Comparison of ENCODE assay signal across 13 cellular contexts in the genomic region with DNA sequence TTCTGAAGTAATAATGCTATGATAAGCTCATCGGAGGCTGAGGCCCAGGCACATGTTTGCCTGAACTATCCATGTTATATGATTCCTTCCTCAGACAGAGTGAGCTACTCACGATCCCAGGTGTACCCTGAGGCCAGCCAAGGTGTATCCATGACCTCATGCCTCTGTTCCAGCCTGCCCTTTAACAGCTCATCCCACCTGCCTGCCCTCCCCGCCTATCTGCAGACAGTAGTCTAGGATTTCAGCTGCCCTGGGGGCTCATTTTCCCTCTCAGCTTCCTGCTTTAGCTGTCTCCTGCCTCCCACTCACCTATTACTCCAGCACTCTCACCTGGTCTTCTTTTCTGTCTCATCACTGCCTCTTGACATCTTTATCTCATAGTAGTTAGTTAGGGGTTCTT. TPM values are rescaled to one million over a fixed set of nuclear protein-coding genes. Genes with fewer than 3 reads are reported as not detected.
DNase-seq lines count a peak whose midpoint lies in the region; ATAC-seq and TF ChIP-seq lines count a peak whose summit lies in the region.
"Had no signal": no experiment of that assay in that cellular context is flagged by ENCODE, and none has a peak within 500 bp of the region (broad histone marks: within the 10 kb centered on the region; RNA-seq: fewer than 3 reads in every experiment).

No MANE protein-coding gene starts in this region.

- no TSS peak for BruUV-seq in MCF 10A (replicated peaks; lab: Mats Ljungman, UMichigan)

- H3K9me3 ChIP-seq in prostate gland, result no peaks in the 10 kb centered on the region

- WGBS in prostate gland, result 40% methylated on average over 3 of the region's 3 CpGs

- no peaks in the 10 kb centered on the region for H3K36me3 ChIP-seq in prostate gland
- H3K36me3 ChIP-seq: brain microvascular endothelial cell had no signal

- H3K27ac ChIP-seq in prostate gland, result peak overlapping the region in 1 of 2 donors; percentile 41
- H3K27ac ChIP-seq: brain microvascular endothelial cell had no signal

- no peak overlapping the region for H3K4me3 ChIP-seq in prostate gland

- CTCF ChIA-PET in MCF 10A (lab: Yijun Ruan, JAX), result interaction anchor here (0.6 to 7.4 kb wide), 16 partner anchors 9 to 232 kb away, joined by 3 to 72 read pairs (median 6); partner anchors contain the start of gene IL20

- peaks cover 15% of the 10 kb centered on the region for H3K36me3 Mint-ChIP-seq in MCF 10A (ENCODE audit: insufficient read depth, unreplicated experiment)

- peak overlapping the region; percentile 2 for H3K4me3 Mint-ChIP-seq in MCF 10A (ENCODE audit: unreplicated experiment)
- H3K4me3 Mint-ChIP-seq: activated T-helper 1 cell treated with anti-CD3 and anti-CD28 coated beads, Interleukin-12 subunit alpha, Interleukin-12 subunit beta, Interleukin-2, Interleukin-4 antibody, amounts not matched to agents 30 ng/mL and 10 ng/mL and 1 ng/mL, durations not matched to agents 14 hours and 24 hours and 36 hours had no signal

- no peaks in the 10 kb centered on the region for H3K4me1 ChIP-seq in prostate gland (replicated peaks)

- H3K27me3 ChIP-seq in prostate gland (replicated peaks; ENCODE audit: insufficient read depth), result no peaks in the 10 kb centered on the region
- H3K27me3 ChIP-seq: brain microvascular endothelial cell had no signal

- peaks cover 76% of the 10 kb centered on the region for H3K4me1 Mint-ChIP-seq in MCF 10A (ENCODE audit: insufficient read depth, unreplicated experiment)

- DNase-seq in DMS 273 (lab: John Stamatoyannopoulos, UW; ENCODE audit: unreplicated experiment), result peak; percentile 33
- no peak for DNase-seq in DMS 273 treated with DMSO at 0.1 percent for 48 hours (lab: John Stamatoyannopoulos, UW)
- peak; percentile 54 for DNase-seq in NCI-H2171 (lab: John Stamatoyannopoulos, UW)
- peak; percentile 99 for DNase-seq in MCF 10A (ENCODE audit: unreplicated experiment)
- DNase-seq in prostate gland (ENCODE audit: low spot score), result peak; percentile 21
- no peak for DNase-seq in T1000 (lab: John Stamatoyannopoulos, UW)
- no peak for DNase-seq in activated effector memory CD4-positive, alpha-beta T cell treated with Interleukin-2 at 50 U/mL for 16 hours
- DNase-seq: 8988T, brain microvascular endothelial cell had no signal

- intact Hi-C loops in MCF 10A (cut with micrococcal nuclease) (loop anchor here (10.0 kb wide), 1 partner anchor 429 kb away; the partner anchor contains the start of gene CD55), prostate gland (cut with DNase I) (no loop called here)

- no peaks in the 10 kb centered on the region for H3K9me3 Mint-ChIP-seq in MCF 10A (ENCODE audit: unreplicated experiment)
- H3K9me3 Mint-ChIP-seq: activated T-helper 1 cell treated with anti-CD3 and anti-CD28 coated beads, Interleukin-12 subunit alpha, Interleukin-12 subunit beta, Interleukin-2, Interleukin-4 antibody, amounts not matched to agents 30 ng/mL and 10 ng/mL and 1 ng/mL, durations not matched to agents 14 hours and 24 hours and 36 hours had no signal

- H3K27me3 Mint-ChIP-seq in MCF 10A (ENCODE audit: insufficient read depth, unreplicated experiment), result no peaks in the 10 kb centered on the region

- TF ChIP-seq CTCF in MCF 10A (IDR thresholded peaks at IDR 0.05; ENCODE audit: unreplicated experiment), result no peak
- no peak for TF ChIP-seq CTCF in prostate gland (IDR thresholded peaks at IDR 0.05)

- POLR2A ChIA-PET in MCF 10A (lab: Yijun Ruan, JAX), result interaction anchor here (0.6 to 12.1 kb wide), 17 partner anchors 10 to 260 kb away, joined by 3 to 271 read pairs (median 4); partner anchors contain the start of genes DYRK3, IL20 and PFKFB2

- no peak for ATAC-seq in GM18868 (IDR thresholded peaks at IDR 0.05; ENCODE audit: unreplicated experiment)

- H3K27ac Mint-ChIP-seq in MCF 10A (ENCODE audit: low read depth, unreplicated experiment), result peak overlapping the region; percentile 89

- no peak for TF ChIP-seq POLR2A in prostate gland (IDR thresholded peaks at IDR 0.05)

RNA-seq across cellular contexts. Expression of gene IL24, which starts 1.9 kb away (rescaled TPM):
- 0.58 and 1.1 TPM in 2 replicates for total RNA-seq in MCF 10A (2022)
- total RNA-seq in prostate gland, result not detected

RNA-seq across cellular contexts. Expression of gene FCMR, which starts 26.4 kb away (rescaled TPM):
- total RNA-seq in MCF 10A (2022), result 10.1 and 18.0 TPM in 2 replicates
- total RNA-seq in prostate gland, result 1 to 10 TPM; 1.7 to 2.2 TPM
- total RNA-seq: epithelial cell of proximal tubule had no signal

RNA-seq across cellular contexts. Expression of gene IL20, which starts 29.9 kb away (rescaled TPM):
- total RNA-seq in MCF 10A (2022), result not detected in 2 replicates
- total RNA-seq in prostate gland, result not detected
- total RNA-seq: activated T-helper 1 cell treated with anti-CD3 and anti-CD28 coated beads, Interleukin-12 subunit alpha, Interleukin-12 subunit beta, Interleukin-2, Interleukin-4 antibody, amounts not matched to agents 30 ng/mL and 10 ng/mL and 1 ng/mL, durations not matched to agents 14 hours and 24 hours and 36 hours; epithelial cell of proximal tubule; mononuclear cell had no signal

RNA-seq across cellular contexts. Expression of gene PIGR, which starts 50.9 kb away (rescaled TPM):
- not detected in 2 replicates for total RNA-seq in MCF 10A (2022)
- 10 to 100 TPM in 1 of 2 donors, 1 to 10 TPM in 1; 1.9 to 91.7 TPM for total RNA-seq in prostate gland
- total RNA-seq: activated T-helper 1 cell treated with anti-CD3 and anti-CD28 coated beads, Interleukin-12 subunit alpha, Interleukin-12 subunit beta, Interleukin-2, Interleukin-4 antibody, amounts not matched to agents 30 ng/mL and 10 ng/mL and 1 ng/mL, durations not matched to agents 14 hours and 24 hours and 36 hours; mononuclear cell had no signal

Comparison
In these comparisons a context has a peak if more than half of its experiments do, and no peak if none do; other contexts are left out.
1. DNase-seq: peak in DMS 273 (single experiment), NCI-H2171 (single experiment), MCF 10A (single experiment) and prostate gland (single experiment); none in DMS 273 treated with DMSO at 0.1 percent for 48 hours (single experiment), T1000 (single experiment) and activated effector memory CD4-positive, alpha-beta T cell treated with Interleukin-2 at 50 U/mL for 16 hours (single experiment).